ENCODE assay signal across 11 cellular contexts in genomic region chr10:114551310-114551972, GRCh38.
A peak's percentile ranks its signal among the peaks of the same experiment; 100 is the strongest.
DNase-seq lines count a peak whose midpoint lies in the region; ATAC-seq and TF ChIP-seq lines count a peak whose summit lies in the region.
"Had no signal": no experiment of that assay in that cellular context is flagged by ENCODE, and none has a peak within 500 bp of the region (broad histone marks: within the 10 kb centered on the region; RNA-seq: fewer than 3 reads in every experiment).

No MANE protein-coding gene starts in this region.

- H3K4me1 ChIP-seq in mucosa of descending colon (ENCODE audit: low read depth) = peaks cover 12% of the 10 kb centered on the region

- H3K27ac ChIP-seq in dorsolateral prefrontal cortex = peak overlapping the region in 51 of 59 donors; percentile 1 to 79 (median 57)

- H3K9me3 Mint-ChIP-seq in activated naive CD4-positive, alpha-beta T cell treated with anti-CD3 and anti-CD28 coated beads, Interleukin-2, amount 50 U/mL, for 72 hours = no peaks in the 10 kb centered on the region
- H3K9me3 Mint-ChIP-seq: central memory CD8-positive, alpha-beta T cell had no signal

- no peaks in the 10 kb centered on the region for H3K9me3 ChIP-seq in mucosa of descending colon

- peak; percentile 85 for ATAC-seq in mucosa of descending colon
- no peak for ATAC-seq in activated naive CD4-positive, alpha-beta T cell treated with anti-CD3 and anti-CD28 coated beads, Interleukin-2, amount 50 U/mL, for 72 hours

- intact Hi-C loops in dorsolateral prefrontal cortex (cut with DNase I) = loop anchor here (2.0 to 5.0 kb wide), 4 partner anchors 231 to 576 kb away; no protein-coding TSS in a partner anchor
- intact Hi-C loops in mucosa of descending colon (cut with DNase I, micrococcal nuclease) = loop anchor here (5.0 to 10.0 kb wide), 5 partner anchors 79 to 236 kb away; no protein-coding TSS in a partner anchor

- H3K27ac Mint-ChIP-seq in activated naive CD4-positive, alpha-beta T cell treated with anti-CD3 and anti-CD28 coated beads, Interleukin-2, amount 50 U/mL, for 72 hours = no peak overlapping the region

- peak; percentile 75 for DNase-seq in DMS 273 (lab: John Stamatoyannopoulos, UW; ENCODE audit: unreplicated experiment)
- peak; percentile 66 for DNase-seq in NCI-H345 treated with DMSO at 0.1 percent for 48 hours (lab: John Stamatoyannopoulos, UW; ENCODE audit: unreplicated experiment)
- no peak for DNase-seq in dorsolateral prefrontal cortex
- DNase-seq in mucosa of descending colon = peak; percentile 67 to 91 (median 68)
- DNase-seq in activated naive CD4-positive, alpha-beta T cell treated with anti-CD3 and anti-CD28 coated beads, Interleukin-2, amount 50 U/mL, for 72 hours (ENCODE audit: low spot score in 2 of 2) = no peak
- DNase-seq in putamen (ENCODE audit: low spot score) = no peak
- no peak for DNase-seq in NCI-H2171 treated with DMSO at 0.1 percent for 48 hours (lab: John Stamatoyannopoulos, UW)
- DNase-seq in stimulated activated naive CD4-positive, alpha-beta T cell (lab: John Stamatoyannopoulos, UW) = no peak
- DNase-seq: activated CD4-positive, alpha-beta T cell treated with anti-CD3 and anti-CD28 coated beads for 48 hours; stimulated activated CD4-positive, alpha-beta T cell treated with anti-CD3 and anti-CD28 coated beads, Interleukin-1b, Interleukin-23, amount 100 ng/mL, for 48 hours had no signal

- H3K36me3 Mint-ChIP-seq in activated naive CD4-positive, alpha-beta T cell treated with anti-CD3 and anti-CD28 coated beads, Interleukin-2, amount 50 U/mL, for 72 hours = no peaks in the 10 kb centered on the region

- TF ChIP-seq CTCF in dorsolateral prefrontal cortex (IDR thresholded peaks at IDR 0.05 in 54 of 56, conservative IDR thresholded peaks at IDR 0.05 in 2 of 56; ENCODE audit: low read depth in 1 of 56, partially characterized antibody in 56 of 56) (no peak), mucosa of descending colon (IDR thresholded peaks at IDR 0.05) (no peak)

- H3K36me3 ChIP-seq in mucosa of descending colon (ENCODE audit: low read depth) = no peaks in the 10 kb centered on the region

- H3K4me3 ChIP-seq in dorsolateral prefrontal cortex (peak overlapping the region in 41 of 59 donors; percentile 2 to 60 (median 35)), mucosa of descending colon (no peak overlapping the region)

- no peaks in the 10 kb centered on the region for H3K27me3 ChIP-seq in dorsolateral prefrontal cortex

Comparison
In these comparisons a context has a peak if more than half of its experiments do, and no peak if none do; other contexts are left out.
1. DNase-seq: peak in DMS 273 (single experiment), NCI-H345 treated with DMSO at 0.1 percent for 48 hours (single experiment) and mucosa of descending colon (3 of 3); none in dorsolateral prefrontal cortex (0 of 10), activated naive CD4-positive, alpha-beta T cell treated with anti-CD3 and anti-CD28 coated beads, Interleukin-2, amount 50 U/mL, for 72 hours (0 of 2), putamen (single experiment), NCI-H2171 treated with DMSO at 0.1 percent for 48 hours (single experiment) and stimulated activated naive CD4-positive, alpha-beta T cell (0 of 6).